In the genomic region with DNA sequence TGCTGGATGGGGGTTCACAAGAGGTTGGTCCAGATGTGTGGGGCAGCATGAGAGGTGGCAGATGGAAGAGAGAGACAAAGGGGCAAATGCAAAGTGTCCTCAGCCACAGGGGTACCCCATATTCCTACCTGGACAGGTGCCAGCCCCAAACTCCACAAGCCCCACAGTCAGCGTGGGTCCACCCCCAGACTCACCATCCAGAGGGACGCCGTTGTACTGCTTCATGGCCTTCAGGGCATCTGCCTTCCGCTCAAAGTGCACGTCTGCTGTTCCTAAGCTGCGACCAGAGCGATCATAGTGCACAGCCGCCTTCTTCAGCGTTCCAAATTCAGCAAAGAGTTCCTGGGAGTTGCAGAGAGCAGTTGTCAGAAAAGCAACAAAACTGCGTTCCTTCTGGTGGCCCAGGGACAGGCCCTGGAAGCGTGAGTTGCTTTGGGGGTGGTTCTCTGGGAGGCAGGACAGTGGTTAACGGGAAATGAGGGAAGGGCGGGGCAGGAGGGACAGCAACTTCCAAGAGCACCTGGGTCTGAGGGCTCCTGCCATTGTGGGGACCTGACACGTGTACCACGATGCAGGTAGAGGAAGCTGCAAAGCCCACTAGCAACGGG, we compare ENCODE assay signal across 14 cellular contexts. TPM values are rescaled to one million over a fixed set of nuclear protein-coding genes. Genes with fewer than 3 reads are reported as not detected.
A peak's percentile ranks its signal among the peaks of the same experiment; 100 is the strongest.
DNase-seq lines count a peak whose midpoint lies in the region; ATAC-seq lines count a peak whose summit lies in the region.
"Had no signal": no experiment of that assay in that cellular context is flagged by ENCODE, and none has a peak within 500 bp of the region (broad histone marks: within the 10 kb centered on the region; RNA-seq: fewer than 3 reads in every experiment).

No MANE protein-coding gene starts in this region.

- H3K4me1 Mint-ChIP-seq in T-helper 2 cell treated with Interferon-gamma antibody and Interleukin-4, amounts not matched to agents 5 μg/mL and 100 μg/mL, for 36 hours (ENCODE audit: low read depth), result peaks cover 5% of the 10 kb centered on the region
- peaks cover 12% of the 10 kb centered on the region for H3K4me1 Mint-ChIP-seq in activated naive CD8-positive, alpha-beta T cell treated with anti-CD3 and anti-CD28 coated beads, Interleukin-2, amount 10 ng/mL, durations not matched to agents 7 days and 5 days

- no peak overlapping the region for H3K27ac ChIP-seq in HUES64 (ENCODE audit: low read depth, low read length)
- no peak overlapping the region for H3K27ac ChIP-seq in neuronal stem cell (replicated peaks; ENCODE audit: low read length)
- H3K27ac ChIP-seq: transverse colon had no signal

- POLR2A ChIA-PET in activated naive CD8-positive, alpha-beta T cell treated with anti-CD3 and anti-CD28 coated beads, Interleukin-2, amount 10 ng/mL, durations not matched to agents 7 days and 5 days (lab: Charles Lee), result interaction anchor here (1.0 to 5.5 kb wide), 2 partner anchors 19 to 39 kb away, joined by 3 to 26 read pairs; a partner anchor contains a TSS

- 96% methylated on average over 16 of the region's 16 CpGs for WGBS in HUES64
- WGBS in neuronal stem cell (ENCODE audit: extremely low coverage in 2 of 2, insufficient read length in 2 of 2, insufficient replicate concordance in 1 of 2), 2 donors, result no CpG with 5 or more reads among the region's 16 CpGs

- no peak overlapping the region for H3K4ac ChIP-seq in neuronal stem cell (ENCODE audit: low read length)

- ATAC-seq in activated naive CD8-positive, alpha-beta T cell treated with anti-CD3 and anti-CD28 coated beads, Interleukin-2, amount 10 ng/mL, durations not matched to agents 7 days and 5 days (ENCODE audit: low read depth), result no peak
- ATAC-seq in GM21360 (IDR thresholded peaks at IDR 0.05; ENCODE audit: unreplicated experiment), result no peak
- ATAC-seq: esophagus mucosa, Panc1, sciatic nerve had no signal

- no peak overlapping the region for H4K91ac ChIP-seq in neuronal stem cell (ENCODE audit: low read depth, low read length, poor library complexity)

- H3K27ac Mint-ChIP-seq in T-helper 2 cell treated with Interferon-gamma antibody and Interleukin-4, amounts not matched to agents 5 μg/mL and 100 μg/mL, for 36 hours, result peak overlapping the region; percentile 79
- H3K27ac Mint-ChIP-seq in activated naive CD8-positive, alpha-beta T cell treated with anti-CD3 and anti-CD28 coated beads, Interleukin-2, amount 10 ng/mL, durations not matched to agents 7 days and 5 days, result peak overlapping the region; percentile 83

- H3K4me3 ChIP-seq in HUES64 (ENCODE audit: low read length) (peak overlapping the region; percentile 98; the same call in 1 of the 2 replicates), neuronal stem cell (ENCODE audit: low read length in 2 of 2) (peak overlapping the region in 1 of 2 donors; percentile 23)
- H3K4me3 ChIP-seq: transverse colon had no signal

- peaks cover 18% of the 10 kb centered on the region for H3K79me1 ChIP-seq in neuronal stem cell (ENCODE audit: low read depth, low read length)

- DNase-seq in T-helper 2 cell treated with Interferon-gamma antibody and Interleukin-4, amounts not matched to agents 5 μg/mL and 100 μg/mL, for 36 hours (ENCODE audit: low spot score), result no peak
- DNase-seq in T-helper 2 cell, result no peak
- no peak for DNase-seq in activated naive CD8-positive, alpha-beta T cell treated with anti-CD3 and anti-CD28 coated beads, Interleukin-2, amount 10 ng/mL, durations not matched to agents 7 days and 5 days
- no peak for DNase-seq in neuronal stem cell (ENCODE audit: low spot score)
- no peak for DNase-seq in UCSD-AML1 (lab: John Stamatoyannopoulos, UW; ENCODE audit: unreplicated experiment)
- no peak for DNase-seq in stimulated activated CD4-positive, alpha-beta T cell treated with anti-CD3 and anti-CD28 coated beads, Interleukin-1b, Interleukin-23, amount 100 ng/mL, for 48 hours
- DNase-seq: T1000, transverse colon had no signal

- no peaks in the 10 kb centered on the region for H3K27me3 ChIP-seq in HUES64 (ENCODE audit: insufficient read depth, low read length)
- no peaks in the 10 kb centered on the region for H3K27me3 ChIP-seq in neuronal stem cell (ENCODE audit: control insufficient read depth in 3 of 3, insufficient read depth in 3 of 3, low read depth in 1 of 3, low read length in 3 of 3)
- H3K27me3 ChIP-seq: transverse colon had no signal

- H3K9ac ChIP-seq in HUES64 (ENCODE audit: low read depth, low read length) (no peak overlapping the region), neuronal stem cell (ENCODE audit: low read depth, low read length, poor library complexity) (no peak overlapping the region)

- H3K14ac ChIP-seq in neuronal stem cell (ENCODE audit: low read length), result no peak overlapping the region

- H3K9me3 ChIP-seq in HUES64 (ENCODE audit: insufficient read depth, low read depth, low read length), result no peaks in the 10 kb centered on the region
- H3K9me3 ChIP-seq in neuronal stem cell (replicated peaks in 1 of 2; ENCODE audit: control insufficient read depth in 2 of 2, insufficient read depth in 1 of 2, low read depth in 1 of 2, low read length in 2 of 2), result no peaks in the 10 kb centered on the region
- H3K9me3 ChIP-seq: transverse colon had no signal

- no peak overlapping the region for H2AK5ac ChIP-seq in neuronal stem cell (ENCODE audit: low read depth, low read length)

- H2AFZ ChIP-seq in neuronal stem cell (ENCODE audit: low read length), result no peak overlapping the region

- no peak overlapping the region for H2BK15ac ChIP-seq in neuronal stem cell (ENCODE audit: low read length)

- H2BK12ac ChIP-seq in neuronal stem cell (ENCODE audit: low read length), result no peak overlapping the region

- no peaks in the 10 kb centered on the region for H3K9me3 Mint-ChIP-seq in T-helper 2 cell treated with Interferon-gamma antibody and Interleukin-4, amounts not matched to agents 5 μg/mL and 100 μg/mL, for 36 hours
- no peaks in the 10 kb centered on the region for H3K9me3 Mint-ChIP-seq in activated naive CD8-positive, alpha-beta T cell treated with anti-CD3 and anti-CD28 coated beads, Interleukin-2, amount 10 ng/mL, durations not matched to agents 7 days and 5 days
- H3K9me3 Mint-ChIP-seq: IgD-negative memory B cell had no signal

- no peaks in the 10 kb centered on the region for H3K27me3 Mint-ChIP-seq in T-helper 2 cell treated with Interferon-gamma antibody and Interleukin-4, amounts not matched to agents 5 μg/mL and 100 μg/mL, for 36 hours (ENCODE audit: low read depth)
- no peaks in the 10 kb centered on the region for H3K27me3 Mint-ChIP-seq in activated naive CD8-positive, alpha-beta T cell treated with anti-CD3 and anti-CD28 coated beads, Interleukin-2, amount 10 ng/mL, durations not matched to agents 7 days and 5 days
- H3K27me3 Mint-ChIP-seq: IgD-negative memory B cell had no signal

- no peak overlapping the region for H2BK5ac ChIP-seq in neuronal stem cell (ENCODE audit: low read length)

- peaks cover 55% of the 10 kb centered on the region for H3K36me3 Mint-ChIP-seq in T-helper 2 cell treated with Interferon-gamma antibody and Interleukin-4, amounts not matched to agents 5 μg/mL and 100 μg/mL, for 36 hours (ENCODE audit: low read depth)
- peaks cover 39% of the 10 kb centered on the region for H3K36me3 Mint-ChIP-seq in activated naive CD8-positive, alpha-beta T cell treated with anti-CD3 and anti-CD28 coated beads, Interleukin-2, amount 10 ng/mL, durations not matched to agents 7 days and 5 days

- H4K8ac ChIP-seq in neuronal stem cell (ENCODE audit: low read depth, low read length), result no peak overlapping the region

- peak overlapping the region; percentile 68 for H3K4me3 Mint-ChIP-seq in T-helper 2 cell treated with Interferon-gamma antibody and Interleukin-4, amounts not matched to agents 5 μg/mL and 100 μg/mL, for 36 hours
- peak overlapping the region; percentile 87 for H3K4me3 Mint-ChIP-seq in activated naive CD8-positive, alpha-beta T cell treated with anti-CD3 and anti-CD28 coated beads, Interleukin-2, amount 10 ng/mL, durations not matched to agents 7 days and 5 days

- H3K36me3 ChIP-seq in HUES64 (ENCODE audit: insufficient read depth, low read length), result peaks cover 71% of the 10 kb centered on the region
- H3K36me3 ChIP-seq in neuronal stem cell (replicated peaks in 1 of 2; ENCODE audit: control insufficient read depth in 2 of 2, insufficient read depth in 2 of 2, low read length in 2 of 2), result peaks cover 61 to 73% of the 10 kb centered on the region in 2 donors

- H3K4me2 ChIP-seq in neuronal stem cell (ENCODE audit: insufficient read depth, low read length, poor library complexity, severe bottlenecking), result no peak overlapping the region

- peak overlapping the region; percentile 63 for H2BK120ac ChIP-seq in neuronal stem cell (ENCODE audit: low read depth, low read length)

- H3K4me1 ChIP-seq in HUES64 (ENCODE audit: insufficient read depth, low read length), result no peaks in the 10 kb centered on the region
- peaks cover 7 to 17% of the 10 kb centered on the region in 2 donors for H3K4me1 ChIP-seq in neuronal stem cell (ENCODE audit: control insufficient read depth in 2 of 2, insufficient read depth in 1 of 2, low read depth in 1 of 2, low read length in 2 of 2)

- no peak overlapping the region for H3K18ac ChIP-seq in neuronal stem cell (ENCODE audit: low read length)

- peak overlapping the region; percentile 26 for H3K23ac ChIP-seq in neuronal stem cell (ENCODE audit: low read depth, low read length, poor library complexity)

RNA-seq across cellular contexts. Expression of a gene that starts 2.3 kb away (rescaled TPM):
- 173 TPM for polyA plus RNA-seq in HUES64 (2013, experiment 1 of 2)
- 145 TPM for polyA plus RNA-seq in HUES64 (2013, experiment 2 of 2)
- 100 to 1,000 TPM; 135 to 152 TPM for total RNA-seq in activated naive CD8-positive, alpha-beta T cell treated with anti-CD3 and anti-CD28 coated beads, Interleukin-2, amount 10 ng/mL, durations not matched to agents 7 days and 5 days
- polyA plus RNA-seq in neuronal stem cell (2013, experiment 1 of 2), result 76.8 TPM
- polyA plus RNA-seq in neuronal stem cell (2013, experiment 2 of 2), result 74.5 TPM

RNA-seq across cellular contexts. Expression of a gene that starts 2.4 kb away (rescaled TPM):
- 178 TPM for polyA plus RNA-seq in HUES64 (2013, experiment 1 of 2)
- 175 TPM for polyA plus RNA-seq in HUES64 (2013, experiment 2 of 2)
- 100 to 1,000 TPM; 102 to 106 TPM for total RNA-seq in activated naive CD8-positive, alpha-beta T cell treated with anti-CD3 and anti-CD28 coated beads, Interleukin-2, amount 10 ng/mL, durations not matched to agents 7 days and 5 days
- polyA plus RNA-seq in neuronal stem cell (2013, experiment 1 of 2), result 316 TPM
- 330 TPM for polyA plus RNA-seq in neuronal stem cell (2013, experiment 2 of 2)

RNA-seq across cellular contexts. Expression of a gene that starts 12.9 kb away (rescaled TPM):
- 0.75 TPM for polyA plus RNA-seq in HUES64 (2013, experiment 1 of 2)
- polyA plus RNA-seq in HUES64 (2013, experiment 2 of 2), result 0.44 TPM
- total RNA-seq in activated naive CD8-positive, alpha-beta T cell treated with anti-CD3 and anti-CD28 coated beads, Interleukin-2, amount 10 ng/mL, durations not matched to agents 7 days and 5 days, result 1 to 10 TPM in 1 of 2 experiments, under 1 TPM in 1; 0.47 to 1.0 TPM
- 2.0 TPM for polyA plus RNA-seq in neuronal stem cell (2013, experiment 1 of 2)
- polyA plus RNA-seq in neuronal stem cell (2013, experiment 2 of 2), result 1.5 TPM
- polyA plus RNA-seq: IgD-negative memory B cell had no signal

RNA-seq across cellular contexts. Expression of a gene that starts 18.0 kb away (rescaled TPM):
- polyA plus RNA-seq in HUES64 (2013, experiment 1 of 2), result 172 TPM
- 174 TPM for polyA plus RNA-seq in HUES64 (2013, experiment 2 of 2)
- total RNA-seq in activated naive CD8-positive, alpha-beta T cell treated with anti-CD3 and anti-CD28 coated beads, Interleukin-2, amount 10 ng/mL, durations not matched to agents 7 days and 5 days, result 100 to 1,000 TPM; 538 to 539 TPM
- polyA plus RNA-seq in neuronal stem cell (2013, experiment 1 of 2), result 124 TPM
- 118 TPM for polyA plus RNA-seq in neuronal stem cell (2013, experiment 2 of 2)

RNA-seq across cellular contexts. Expression of a gene that starts 22.1 kb away (rescaled TPM):
- 37.6 TPM for polyA plus RNA-seq in HUES64 (2013, experiment 1 of 2)
- 35.9 TPM for polyA plus RNA-seq in HUES64 (2013, experiment 2 of 2)
- total RNA-seq in activated naive CD8-positive, alpha-beta T cell treated with anti-CD3 and anti-CD28 coated beads, Interleukin-2, amount 10 ng/mL, durations not matched to agents 7 days and 5 days, result 10 to 100 TPM; 39.3 to 44.5 TPM
- polyA plus RNA-seq in neuronal stem cell (2013, experiment 1 of 2), result 16.8 TPM
- polyA plus RNA-seq in neuronal stem cell (2013, experiment 2 of 2), result 15.9 TPM
